ENCODE assay signal across 2 cellular contexts in genomic region chr1:3322440-3323020, GRCh38.
TF ChIP-seq lines count a peak whose summit lies in the region.

No MANE protein-coding gene starts in this region.

TF ChIP-seq in HEK293, 187 proteins besides CTCF, POLR2A, EP300 and RAD21:
- TF ChIP-seq, protein P1, sequence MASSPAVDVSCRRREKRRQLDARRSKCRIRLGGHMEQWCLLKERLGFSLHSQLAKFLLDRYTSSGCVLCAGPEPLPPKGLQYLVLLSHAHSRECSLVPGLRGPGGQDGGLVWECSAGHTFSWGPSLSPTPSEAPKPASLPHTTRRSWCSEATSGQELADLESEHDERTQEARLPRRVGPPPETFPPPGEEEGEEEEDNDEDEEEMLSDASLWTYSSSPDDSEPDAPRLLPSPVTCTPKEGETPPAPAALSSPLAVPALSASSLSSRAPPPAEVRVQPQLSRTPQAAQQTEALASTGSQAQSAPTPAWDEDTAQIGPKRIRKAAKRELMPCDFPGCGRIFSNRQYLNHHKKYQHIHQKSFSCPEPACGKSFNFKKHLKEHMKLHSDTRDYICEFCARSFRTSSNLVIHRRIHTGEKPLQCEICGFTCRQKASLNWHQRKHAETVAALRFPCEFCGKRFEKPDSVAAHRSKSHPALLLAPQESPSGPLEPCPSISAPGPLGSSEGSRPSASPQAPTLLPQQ (tag by site-specific recombination; IDR thresholded peaks at IDR 0.05): peak; percentile 3; the same call in 1 of the 2 replicates
- TF ChIP-seq ZFP41 (tag by site-specific recombination; IDR thresholded peaks at IDR 0.05; ENCODE audit: borderline replicate concordance) (no peak), GLIS2 (tag by site-specific recombination; IDR thresholded peaks at IDR 0.05) (0 out of 2 replicates have a peak, but pooled peaks have one; percentile 24), GLIS1 (tag by site-specific recombination; IDR thresholded peaks at IDR 0.05) (peak; percentile 4; the same call in 1 of the 2 replicates), ZNF211 (tag by site-specific recombination; IDR thresholded peaks at IDR 0.05; ENCODE audit: low read depth) (no peak), ZNF266 (tag by site-specific recombination; IDR thresholded peaks at IDR 0.05; ENCODE audit: low read depth) (no peak)

TF ChIP-seq in H1, 55 proteins besides CTCF, POLR2A, EP300 and RAD21:
- TF ChIP-seq YY1 (IDR thresholded peaks at IDR 0.05; ENCODE audit: low read depth, low read length): no peak
- no peak for TF ChIP-seq BCL11A (IDR thresholded peaks at IDR 0.05; ENCODE audit: low read depth in 2 of 2, low read length in 2 of 2)
- no peak for TF ChIP-seq TAF1 (IDR thresholded peaks at IDR 0.05; ENCODE audit: low read depth, low read length)
- TF ChIP-seq CBX8 (IDR thresholded peaks at IDR 0.05; ENCODE audit: borderline replicate concordance, low read depth, low read length): no peak
- no peak for TF ChIP-seq FOSL1 (IDR thresholded peaks at IDR 0.05; ENCODE audit: insufficient read depth, low read depth, low read length)
- no peak for TF ChIP-seq SIX5 (IDR thresholded peaks at IDR 0.05; ENCODE audit: low read depth, low read length)
